ENCODE assay signal across 22 cellular contexts in the genomic region with DNA sequence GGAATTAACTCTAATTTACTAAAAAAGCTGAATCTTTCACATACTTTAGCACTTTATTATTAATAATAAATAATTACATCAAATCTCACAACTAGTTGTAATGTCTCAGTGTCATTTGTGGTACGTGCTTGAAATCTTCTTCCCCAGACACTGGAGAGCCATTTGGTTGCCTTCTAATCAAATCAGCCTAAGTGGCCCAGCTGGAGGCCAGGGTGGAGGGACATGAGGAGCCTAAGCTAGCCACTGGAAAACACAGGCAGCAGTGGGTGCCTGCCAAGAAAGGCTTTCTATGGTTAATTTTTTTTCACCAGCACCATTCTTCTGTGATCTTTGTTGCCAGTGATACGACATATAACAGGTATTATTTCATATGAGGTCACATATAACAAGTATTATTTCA.
DNase-seq lines count a peak whose midpoint lies in the region; TF ChIP-seq lines count a peak whose summit lies in the region.
"Had no signal": no experiment of that assay in that cellular context is flagged by ENCODE, and none has a peak within 500 bp of the region (broad histone marks: within the 10 kb centered on the region; RNA-seq: fewer than 3 reads in every experiment).

No MANE protein-coding gene starts in this region.

- peak overlapping the region; percentile 65 for H3K27ac Mint-ChIP-seq in activated naive CD4-positive, alpha-beta T cell treated with anti-CD3 and anti-CD28 coated beads, Interleukin-2, amount 50 U/mL, for 24 hours
- H3K27ac Mint-ChIP-seq in activated naive CD4-positive, alpha-beta T cell treated with anti-CD3 and anti-CD28 coated beads for 36 hours: no peak overlapping the region
- no peak overlapping the region for H3K27ac Mint-ChIP-seq in Caco-2 (ENCODE audit: unreplicated experiment)
- H3K27ac Mint-ChIP-seq: IgD-negative memory B cell had no signal

- H3K27ac ChIP-seq in WERI-Rb-1 (no peak overlapping the region), substantia nigra (ENCODE audit: low read depth, low read length, poor library complexity, severe bottlenecking) (no peak overlapping the region)
- H3K27ac ChIP-seq: HL-60, KMS-11, PC-9, SJCRH30 had no signal

- H3K9me3 Mint-ChIP-seq in activated naive CD4-positive, alpha-beta T cell treated with anti-CD3 and anti-CD28 coated beads, Interleukin-2, amount 50 U/mL, for 24 hours: peaks cover 5% of the 10 kb centered on the region
- no peaks in the 10 kb centered on the region for H3K9me3 Mint-ChIP-seq in activated naive CD4-positive, alpha-beta T cell treated with anti-CD3 and anti-CD28 coated beads for 36 hours
- no peaks in the 10 kb centered on the region for H3K9me3 Mint-ChIP-seq in Caco-2 (ENCODE audit: unreplicated experiment)

- intact Hi-C loops in activated naive CD4-positive, alpha-beta T cell treated with anti-CD3 and anti-CD28 coated beads for 36 hours (cut with micrococcal nuclease): loop anchor here (2.0 kb wide), 1 partner anchor 24 kb away; no protein-coding TSS in a partner anchor
- intact Hi-C loops in Caco-2 (cut with micrococcal nuclease; ENCODE audit: unreplicated experiment): no loop called here

- CTCF ChIA-PET in activated naive CD4-positive, alpha-beta T cell treated with anti-CD3 and anti-CD28 coated beads for 36 hours (lab: Charles Lee): no interaction called here
- CTCF ChIA-PET in Caco-2 (lab: Charles Lee): no interaction called here

- no peak overlapping the region for H3K4me3 Mint-ChIP-seq in activated naive CD4-positive, alpha-beta T cell treated with anti-CD3 and anti-CD28 coated beads, Interleukin-2, amount 50 U/mL, for 24 hours
- no peak overlapping the region for H3K4me3 Mint-ChIP-seq in activated naive CD4-positive, alpha-beta T cell treated with anti-CD3 and anti-CD28 coated beads for 36 hours
- H3K4me3 Mint-ChIP-seq in Caco-2 (ENCODE audit: unreplicated experiment): no peak overlapping the region
- H3K4me3 Mint-ChIP-seq: IgD-negative memory B cell had no signal

- peaks cover 5% of the 10 kb centered on the region for H3K36me3 ChIP-seq in WERI-Rb-1
- H3K36me3 ChIP-seq in Caco-2 (ENCODE audit: control insufficient read depth, insufficient read depth, low read length): no peaks in the 10 kb centered on the region
- H3K36me3 ChIP-seq: SJCRH30 had no signal

- TF ChIP-seq CTCF in WERI-Rb-1 (IDR thresholded peaks at IDR 0.05; ENCODE audit: low read depth, low read length): no peak
- no peak for TF ChIP-seq CTCF in Caco-2 (IDR thresholded peaks at IDR 0.05; ENCODE audit: insufficient read depth in 1 of 2, low read depth in 1 of 2, low read length in 1 of 2, severe bottlenecking in 1 of 2, unreplicated experiment in 1 of 2)

- DNase-seq in activated naive CD4-positive, alpha-beta T cell treated with anti-CD3 and anti-CD28 coated beads for 36 hours: no peak
- DNase-seq in NCI-H524 treated with DMSO at 0.1 percent for 48 hours (lab: John Stamatoyannopoulos, UW) (peak; percentile 24), WERI-Rb-1 (peak; percentile 73), Ammon's horn (ENCODE audit: low spot score) (no peak), substantia nigra (lab: John Stamatoyannopoulos, UW) (no peak), Caco-2 (no peak)
- DNase-seq: DMS153; DND-41; MM.1S; NCI-H1436 treated with DMSO at 0.1 percent for 48 hours; NCI-H187 treated with DMSO at 0.1 percent for 48 hours; NCI-H2107; NCI-H446 treated with DMSO at 0.1 percent for 48 hours; NCI-H526 treated with DMSO at 0.1 percent for 48 hours; NK-92 treated with Interleukin-12 subunit alpha and Interleukin-12 subunit beta, amount 100 ng/mL, for 24 hours; PC-9; SJCRH30; T-helper 1 cell had no signal

- no peaks in the 10 kb centered on the region for H3K27me3 Mint-ChIP-seq in activated naive CD4-positive, alpha-beta T cell treated with anti-CD3 and anti-CD28 coated beads, Interleukin-2, amount 50 U/mL, for 24 hours
- H3K27me3 Mint-ChIP-seq in activated naive CD4-positive, alpha-beta T cell treated with anti-CD3 and anti-CD28 coated beads for 36 hours (ENCODE audit: low read depth): no peaks in the 10 kb centered on the region
- H3K27me3 Mint-ChIP-seq in Caco-2 (ENCODE audit: insufficient read depth, unreplicated experiment): no peaks in the 10 kb centered on the region
- H3K27me3 Mint-ChIP-seq: IgD-negative memory B cell had no signal

- no peaks in the 10 kb centered on the region for H3K27me3 ChIP-seq in WERI-Rb-1 (ENCODE audit: insufficient read depth, low read depth, severe bottlenecking)
- no peaks in the 10 kb centered on the region for H3K27me3 ChIP-seq in Caco-2 (replicated peaks; ENCODE audit: control insufficient read depth, insufficient read depth, low read length)
- H3K27me3 ChIP-seq: SJCRH30 had no signal

- H3K4me1 ChIP-seq in Caco-2: no peaks in the 10 kb centered on the region
- H3K4me1 ChIP-seq: SJCRH30 had no signal

- H3K9me3 ChIP-seq in WERI-Rb-1 (ENCODE audit: severe bottlenecking) (peaks cover 6% of the 10 kb centered on the region), Caco-2 (peaks cover 8% of the 10 kb centered on the region)
- H3K9me3 ChIP-seq: SJCRH30 had no signal

- no TSS peak for BruUV-seq in Caco-2 (replicated peaks; lab: Mats Ljungman, UMichigan)

- peaks cover 31% of the 10 kb centered on the region for H3K4me1 Mint-ChIP-seq in activated naive CD4-positive, alpha-beta T cell treated with anti-CD3 and anti-CD28 coated beads, Interleukin-2, amount 50 U/mL, for 24 hours
- peaks cover 16% of the 10 kb centered on the region for H3K4me1 Mint-ChIP-seq in activated naive CD4-positive, alpha-beta T cell treated with anti-CD3 and anti-CD28 coated beads for 36 hours (ENCODE audit: low read depth)
- no peaks in the 10 kb centered on the region for H3K4me1 Mint-ChIP-seq in Caco-2 (ENCODE audit: low read depth, unreplicated experiment)
- H3K4me1 Mint-ChIP-seq: IgD-negative memory B cell had no signal

- POLR2A ChIA-PET in Caco-2 (lab: Charles Lee): no interaction called here

- H3K4me3 ChIP-seq in WERI-Rb-1 (ENCODE audit: low read depth, low read length) (no peak overlapping the region), Caco-2 (ENCODE audit: low read depth, low read length) (no peak overlapping the region)
- H3K4me3 ChIP-seq: PC-9, SJCRH30 had no signal

- peaks cover 24% of the 10 kb centered on the region for H3K36me3 Mint-ChIP-seq in activated naive CD4-positive, alpha-beta T cell treated with anti-CD3 and anti-CD28 coated beads, Interleukin-2, amount 50 U/mL, for 24 hours
- peaks cover 23% of the 10 kb centered on the region for H3K36me3 Mint-ChIP-seq in activated naive CD4-positive, alpha-beta T cell treated with anti-CD3 and anti-CD28 coated beads for 36 hours (ENCODE audit: low read depth)
- H3K36me3 Mint-ChIP-seq in Caco-2 (ENCODE audit: insufficient read depth, unreplicated experiment): peaks cover 15% of the 10 kb centered on the region

Comparison
In these comparisons a context has a peak if more than half of its experiments do, and no peak if none do; other contexts are left out.
1. DNase-seq: peak in NCI-H524 treated with DMSO at 0.1 percent for 48 hours (single experiment) and WERI-Rb-1 (single experiment); none in activated naive CD4-positive, alpha-beta T cell treated with anti-CD3 and anti-CD28 coated beads for 36 hours (single experiment), Ammon's horn (single experiment), substantia nigra (0 of 49) and Caco-2 (0 of 2).